10 cellular contexts compared by ENCODE assay signal in genomic region chr14:51242545-51243490, GRCh38. TPM values are rescaled to one million over a fixed set of nuclear protein-coding genes. Genes with fewer than 3 reads are reported as not detected.
DNase-seq lines count a peak whose midpoint lies in the region; ATAC-seq and TF ChIP-seq lines count a peak whose summit lies in the region.
"Had no signal": no experiment of that assay in that cellular context is flagged by ENCODE, and none has a peak within 500 bp of the region (broad histone marks: within the 10 kb centered on the region; RNA-seq: fewer than 3 reads in every experiment).

No MANE protein-coding gene starts in this region.

- DNase-seq in GM10248 (ENCODE audit: extremely low spot score) (no peak), adipocyte (ENCODE audit: low read depth) (peak; percentile 14), mesothelial cell of epicardium (ENCODE audit: low spot score in 2 of 2, unreplicated experiment in 2 of 2) (no peak)
- DNase-seq: left ventricle myocardium superior, NCI-H2081 treated with DMSO at 0.1 percent for 48 hours, testis had no signal

- H3K27me3 ChIP-seq in HUES64 (ENCODE audit: insufficient read depth, low read length) (no peaks in the 10 kb centered on the region), adipocyte (replicated peaks; ENCODE audit: control insufficient read depth, insufficient read depth, low read length) (no peaks in the 10 kb centered on the region)
- H3K27me3 ChIP-seq: testis had no signal

- H3K4me3 ChIP-seq in HUES64 (ENCODE audit: low read length): peak overlapping the region; percentile 97
- peak overlapping the region; percentile 22 for H3K4me3 ChIP-seq in adipocyte (ENCODE audit: low read length)
- H3K4me3 ChIP-seq: testis had no signal

- CTCF ChIA-PET in GM10248 (lab: Yijun Ruan, JAX): no interaction called here

- peak overlapping the region; percentile 89 for H3K27ac ChIP-seq in HUES64 (ENCODE audit: low read depth, low read length)
- H3K27ac ChIP-seq: testis had no signal

- no peaks in the 10 kb centered on the region for H3K9me3 ChIP-seq in HUES64 (ENCODE audit: insufficient read depth, low read depth, low read length)
- no peaks in the 10 kb centered on the region for H3K9me3 ChIP-seq in adipocyte (ENCODE audit: control insufficient read depth, low read length)
- H3K9me3 ChIP-seq: testis had no signal

- POLR2A ChIA-PET in GM10248 (lab: Yijun Ruan, JAX): no interaction called here

- H3K27ac Mint-ChIP-seq in mesothelial cell of epicardium: peak overlapping the region; percentile 66

- 13% methylated on average over 7 of the region's 7 CpGs for WGBS in HUES64

- peaks cover 11% of the 10 kb centered on the region for H3K36me3 Mint-ChIP-seq in mesothelial cell of epicardium

- peak overlapping the region; percentile 40 for H3K4me3 Mint-ChIP-seq in mesothelial cell of epicardium

- peak; percentile 20 for TF ChIP-seq CTCF in GM10248 (IDR thresholded peaks at IDR 0.05; ENCODE audit: control extremely low read depth, extremely low read depth, low read depth, missing control alignments)
- TF ChIP-seq CTCF in mesothelial cell of epicardium (IDR thresholded peaks at IDR 0.05; ENCODE audit: unreplicated experiment): no peak

- H3K27me3 Mint-ChIP-seq in mesothelial cell of epicardium (ENCODE audit: low read depth): no peaks in the 10 kb centered on the region

- peaks cover 15% of the 10 kb centered on the region for H3K4me1 Mint-ChIP-seq in mesothelial cell of epicardium

- ATAC-seq in HG02970 (IDR thresholded peaks at IDR 0.05; ENCODE audit: low FRiP score, unreplicated experiment) (no peak), HG03571 (IDR thresholded peaks at IDR 0.05; ENCODE audit: unreplicated experiment) (no peak), GM21529 (IDR thresholded peaks at IDR 0.05; ENCODE audit: unreplicated experiment) (no peak)
- ATAC-seq: left ventricle myocardium superior had no signal

- peaks cover 49% of the 10 kb centered on the region for H3K4me1 ChIP-seq in HUES64 (ENCODE audit: insufficient read depth, low read length)
- peaks cover 20% of the 10 kb centered on the region for H3K4me1 ChIP-seq in adipocyte (ENCODE audit: control insufficient read depth, insufficient read depth, low read length)
- H3K4me1 ChIP-seq: testis had no signal

- H3K36me3 ChIP-seq in HUES64 (ENCODE audit: insufficient read depth, low read length) (peaks cover 41% of the 10 kb centered on the region), adipocyte (ENCODE audit: control insufficient read depth, insufficient read depth, low read length, severe bottlenecking) (peaks cover 23% of the 10 kb centered on the region)

- H3K9me3 Mint-ChIP-seq in mesothelial cell of epicardium: no peaks in the 10 kb centered on the region

- H3K9ac ChIP-seq in HUES64 (ENCODE audit: low read depth, low read length) (peak overlapping the region; percentile 64), adipocyte (ENCODE audit: low read length) (no peak overlapping the region)

RNA-seq across cellular contexts. Expression of gene TMX1, which starts 2.8 kb away (rescaled TPM):
- 64.4 TPM for polyA plus RNA-seq in HUES64 (2013, experiment 1 of 2)
- 65.3 TPM for polyA plus RNA-seq in HUES64 (2013, experiment 2 of 2)
- 22.6 to 23.6 TPM (median 23.5 TPM) in 3 replicates for total RNA-seq in mesothelial cell of epicardium
